8 cellular contexts compared by ENCODE assay signal in genomic region chr13:33194820-33195692, GRCh38.
DNase-seq lines count a peak whose midpoint lies in the region; ATAC-seq and TF ChIP-seq lines count a peak whose summit lies in the region.

No MANE protein-coding gene starts in this region.

- ATAC-seq in GM19023 (IDR thresholded peaks at IDR 0.05; ENCODE audit: unreplicated experiment) (peak; percentile 76), HG02938 (IDR thresholded peaks at IDR 0.05; ENCODE audit: unreplicated experiment) (peak; percentile 90)

- peak overlapping the region; percentile 92 for H3K27ac ChIP-seq in SK-N-MC

- no peaks in the 10 kb centered on the region for H3K9me3 ChIP-seq in SK-N-MC (ENCODE audit: low read depth, low read length)

- POLR2A ChIA-PET in activated CD4-positive, alpha-beta T cell treated with anti-CD3 and anti-CD28 coated beads, Interleukin-2, amount 10 ng/mL, durations not matched to agents 7 days and 5 days (lab: Charles Lee), result no interaction called here

- no peaks in the 10 kb centered on the region for H3K27me3 Mint-ChIP-seq in activated CD4-positive, alpha-beta T cell treated with anti-CD3 and anti-CD28 coated beads, Interleukin-2, amount 10 ng/mL, durations not matched to agents 7 days and 5 days

- peaks cover 7% of the 10 kb centered on the region for H3K4me1 Mint-ChIP-seq in activated CD4-positive, alpha-beta T cell treated with anti-CD3 and anti-CD28 coated beads, Interleukin-2, amount 10 ng/mL, durations not matched to agents 7 days and 5 days

- H3K27ac Mint-ChIP-seq in activated CD4-positive, alpha-beta T cell treated with anti-CD3 and anti-CD28 coated beads, Interleukin-2, amount 10 ng/mL, durations not matched to agents 7 days and 5 days, result no peak overlapping the region

- no peaks in the 10 kb centered on the region for H3K9me3 Mint-ChIP-seq in activated CD4-positive, alpha-beta T cell treated with anti-CD3 and anti-CD28 coated beads, Interleukin-2, amount 10 ng/mL, durations not matched to agents 7 days and 5 days

- DNase-seq in SK-N-MC (ENCODE audit: low read depth, low spot score) (no peak), kidney epithelial cell (ENCODE audit: low read depth) (peak; percentile 80), MV-4-11 (lab: John Stamatoyannopoulos, UW) (no peak), NOMO-1 treated with DMSO at 0.1 percent for 48 hours (lab: John Stamatoyannopoulos, UW; ENCODE audit: unreplicated experiment) (no peak), middle frontal gyrus (ENCODE audit: extremely low spot score, low spot score) (no peak)
- no peak for DNase-seq in activated CD4-positive, alpha-beta T cell treated with anti-CD3 and anti-CD28 coated beads, Interleukin-2, amount 10 ng/mL, durations not matched to agents 7 days and 5 days

- no peak for TF ChIP-seq CTCF in kidney epithelial cell (IDR thresholded peaks at IDR 0.05; ENCODE audit: insufficient read depth, low read length, poor library complexity, severe bottlenecking)

- H3K36me3 ChIP-seq in SK-N-MC (ENCODE audit: insufficient read depth, low read length) (no peaks in the 10 kb centered on the region), kidney epithelial cell (ENCODE audit: control insufficient read depth, insufficient read depth, low read length) (no peaks in the 10 kb centered on the region)

- no peaks in the 10 kb centered on the region for H3K36me3 Mint-ChIP-seq in activated CD4-positive, alpha-beta T cell treated with anti-CD3 and anti-CD28 coated beads, Interleukin-2, amount 10 ng/mL, durations not matched to agents 7 days and 5 days (ENCODE audit: low read depth)

- H3K4me3 ChIP-seq in SK-N-MC (peak overlapping the region; percentile 62), kidney epithelial cell (ENCODE audit: low read depth, low read length) (no peak overlapping the region)

- CTCF ChIA-PET in activated CD4-positive, alpha-beta T cell treated with anti-CD3 and anti-CD28 coated beads, Interleukin-2, amount 10 ng/mL, durations not matched to agents 7 days and 5 days (lab: Charles Lee), result no interaction called here

- peak overlapping the region; percentile 37 for H3K9ac ChIP-seq in SK-N-MC (ENCODE audit: insufficient read length)

- no peaks in the 10 kb centered on the region for H3K27me3 ChIP-seq in kidney epithelial cell (ENCODE audit: control insufficient read depth, insufficient read depth, low read length)

- H3K4me3 Mint-ChIP-seq in activated CD4-positive, alpha-beta T cell treated with anti-CD3 and anti-CD28 coated beads, Interleukin-2, amount 10 ng/mL, durations not matched to agents 7 days and 5 days, result no peak overlapping the region
